In the genomic region with DNA sequence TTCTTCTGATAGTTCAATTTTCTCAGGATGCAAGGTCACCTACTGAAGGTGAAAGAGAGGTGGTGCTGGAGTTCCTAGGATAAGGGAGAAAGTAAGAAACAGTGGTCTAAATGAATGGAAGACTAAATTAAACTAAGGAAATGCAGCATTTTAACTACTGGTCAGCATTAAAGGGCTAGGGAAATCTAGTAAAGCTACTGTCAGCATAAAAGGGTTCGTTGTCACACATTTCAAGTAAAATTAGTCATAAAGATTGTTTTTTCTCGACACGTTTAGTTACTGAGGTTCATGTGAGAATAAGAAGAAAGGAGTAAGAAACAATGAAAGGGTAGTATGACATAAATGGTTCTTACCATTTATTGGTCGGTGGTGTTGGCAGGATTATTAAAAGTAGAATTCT, we compare ENCODE assay signal across 19 cellular contexts. TPM values are rescaled to one million over a fixed set of nuclear protein-coding genes. Genes with fewer than 3 reads are reported as not detected.
A peak's percentile ranks its signal among the peaks of the same experiment; 100 is the strongest.
DNase-seq lines count a peak whose midpoint lies in the region; ATAC-seq, FAIRE-seq and TF ChIP-seq lines count a peak whose summit lies in the region.
"Had no signal": no experiment of that assay in that cellular context is flagged by ENCODE, and none has a peak within 500 bp of the region (broad histone marks: within the 10 kb centered on the region; RNA-seq: fewer than 3 reads in every experiment).

No MANE protein-coding gene starts in this region.

- no peak for FAIRE-seq in HepG2 (lab: Jason Lieb, UNC)
- FAIRE-seq in K562 (lab: Jason Lieb, UNC) = no peak
- FAIRE-seq: G401.6, GM18507, H54 had no signal

- no peak overlapping the region for H2AK5ac ChIP-seq in IMR-90 (ENCODE audit: low read depth, low read length)

- dilution Hi-C loops in IMR-90 (cut with HindIII; ENCODE audit: low sequenced_read_pairs, unreplicated experiment) = no loop called here

- H4K20me1 ChIP-seq in HepG2 (ENCODE audit: insufficient read depth, low read length) = no peaks in the 10 kb centered on the region
- no peaks in the 10 kb centered on the region for H4K20me1 ChIP-seq in IMR-90 (ENCODE audit: insufficient read depth, low read length)
- no peaks in the 10 kb centered on the region for H4K20me1 ChIP-seq in K562 (replicated peaks; ENCODE audit: control insufficient read depth, insufficient read depth, low read length)
- H4K20me1 ChIP-seq: BLaER1 had no signal

- H2BK5ac ChIP-seq in IMR-90 (ENCODE audit: low read depth, low read length, poor library complexity, severe bottlenecking) = no peak overlapping the region

- WGBS in HepG2 (ENCODE audit: low lambda C conversion rate) = 97% methylated on average over 4 of the region's 4 CpGs
- WGBS in right lobe of liver (ENCODE audit: insufficient coverage, low coverage, low lambda C conversion rate, missing lambda C conversion rate) = 86% methylated on average over 4 of the region's 4 CpGs
- WGBS in IMR-90 (ENCODE audit: extremely low coverage in 2 of 2, insufficient read length in 1 of 2), 2 experiments = no CpG with 5 or more reads among the region's 4 CpGs
- 93% methylated on average over 4 of the region's 4 CpGs for WGBS in K562 (ENCODE audit: insufficient coverage, low coverage, missing lambda C conversion rate)

- H2AFZ ChIP-seq in HepG2 (ENCODE audit: low read length) (no peak overlapping the region), IMR-90 (replicated peaks; ENCODE audit: low read length, poor library complexity) (no peak overlapping the region), K562 (ENCODE audit: low read depth, low read length) (no peak overlapping the region)

- H4K91ac ChIP-seq in IMR-90 (ENCODE audit: insufficient read depth, low read depth, low read length) = no peak overlapping the region

- H2BK20ac ChIP-seq in IMR-90 (ENCODE audit: low read depth, low read length) = no peak overlapping the region

- CTCF ChIA-PET in HepG2 (lab: Yijun Ruan, JAX; ENCODE audit: low intra/inter-chr PET ratio, low total read pairs) = no interaction called here
- CTCF ChIA-PET in IMR-90 (lab: Yijun Ruan, JAX) = no interaction called here
- CTCF ChIA-PET in K562 (lab: Yijun Ruan, JAX; ENCODE audit: low intra/inter-chr PET ratio) = no interaction called here

- H3K4me2 ChIP-seq in HepG2 (ENCODE audit: low read depth, low read length) (no peak overlapping the region), IMR-90 (ENCODE audit: low read depth, low read length) (no peak overlapping the region), K562 (ENCODE audit: insufficient read depth, low read length) (no peak overlapping the region)
- H3K4me2 ChIP-seq: BLaER1 had no signal

- no peak overlapping the region for H2BK15ac ChIP-seq in IMR-90 (ENCODE audit: low read depth, low read length)

- H3K56ac ChIP-seq in IMR-90 (ENCODE audit: extremely low read depth, insufficient read depth, low read length) = no peak overlapping the region

- DNase-seq in HepG2 (ENCODE audit: low spot score) = no peak
- DNase-seq in right lobe of liver = no peak
- DNase-seq in IMR-90 = no peak
- DNase-seq in K562 (ENCODE audit: extremely low read depth in 1 of 4, low spot score in 3 of 4) = no peak
- no peak for DNase-seq in NCI-H2081 treated with DMSO at 0.1 percent for 48 hours (lab: John Stamatoyannopoulos, UW)
- DNase-seq in activated effector memory CD4-positive, alpha-beta T cell treated with Interleukin-2 at 50 U/mL for 16 hours = no peak
- DNase-seq: Caco-2; CD4-positive, CD25-positive, alpha-beta regulatory T cell; CD8-positive, alpha-beta T cell; DMS153; DND-41; GOT3; HFFc6 had no signal

- intact Hi-C loops in HepG2 (cut with micrococcal nuclease; ENCODE audit: unreplicated experiment) (no loop called here), right lobe of liver (cut with DNase I) (no loop called here), IMR-90 (cut with micrococcal nuclease) (no loop called here), K562 (cut with micrococcal nuclease) (no loop called here)

- no peak overlapping the region for H3K18ac ChIP-seq in IMR-90 (ENCODE audit: low read depth, low read length)

- in situ Hi-C loops in HepG2 (cut with HindIII; ENCODE audit: extremely low pct_ligation_motif_present, low pct_unique_long_range_greater_than_20kb) = no loop called here
- in situ Hi-C loops in IMR-90 (cut with MboI; ENCODE audit: low sequenced_read_pairs) = no loop called here
- in situ Hi-C loops in K562 (cut with MboI) = no loop called here

- no peak overlapping the region for H3K23ac ChIP-seq in IMR-90 (ENCODE audit: low read depth, low read length)

- H3K9me3 ChIP-seq in HepG2 (ENCODE audit: low read length) (no peaks in the 10 kb centered on the region), right lobe of liver (no peaks in the 10 kb centered on the region), IMR-90 (ENCODE audit: control insufficient read depth, insufficient read depth, low read length) (no peaks in the 10 kb centered on the region), K562 (replicated peaks; ENCODE audit: control insufficient read depth, insufficient read depth, low read depth, low read length) (no peaks in the 10 kb centered on the region)
- H3K9me3 ChIP-seq: BLaER1, Caco-2, HAP-1 had no signal

- ATAC-seq in HepG2 (no peak), right lobe of liver (no peak), IMR-90 (ENCODE audit: low read depth) (no peak), K562 (no peak; the same call in 2 of the 3 replicates)
- ATAC-seq: CD8-positive, alpha-beta T cell had no signal

- TF ChIP-seq EP300 in HepG2 (IDR thresholded peaks at IDR 0.05; ENCODE audit: low read depth in 2 of 2, low read length in 2 of 2) (no peak), HepG2 (CRISPR knock-in tag; IDR thresholded peaks at IDR 0.05; ENCODE audit: borderline replicate concordance) (no peak), K562 (IDR thresholded peaks at IDR 0.05; ENCODE audit: low read length) (no peak)

- POLR2A ChIA-PET in HepG2 (lab: Yijun Ruan, JAX) (no interaction called here), IMR-90 (lab: Charles Lee; ENCODE audit: unreplicated experiment) (no interaction called here), K562 (lab: Yijun Ruan, JAX) (interaction anchor here (1.6 kb wide), 1 partner anchor 8 kb away, joined by 7 read pairs; no protein-coding TSS in a partner anchor)

- TF ChIP-seq CTCF in HepG2 (CRISPR knock-in tag; IDR thresholded peaks at IDR 0.05) = no peak
- TF ChIP-seq CTCF in right lobe of liver (IDR thresholded peaks at IDR 0.05) = no peak
- TF ChIP-seq CTCF in IMR-90 (conservative IDR thresholded peaks at IDR 0.05; ENCODE audit: low read depth, low read length) = no peak
- no peak for TF ChIP-seq CTCF in K562 (IDR thresholded peaks at IDR 0.05 in 2 of 3, conservative IDR thresholded peaks at IDR 0.05 in 1 of 3; ENCODE audit: insufficient read depth in 2 of 3, low read depth in 1 of 3, low read length in 3 of 3)

- TF ChIP-seq RAD21 in HepG2 (CRISPR knock-in tag; IDR thresholded peaks at IDR 0.05) (no peak), IMR-90 (IDR thresholded peaks at IDR 0.05; ENCODE audit: low read length) (no peak), K562 (CRISPR knock-in tag; conservative IDR thresholded peaks at IDR 0.05 in 1 of 2, IDR thresholded peaks at IDR 0.05 in 1 of 2) (no peak)

- H4K8ac ChIP-seq in IMR-90 (ENCODE audit: low read depth in 2 of 2, low read length in 2 of 2) = no peak overlapping the region

- no peak overlapping the region for H4K5ac ChIP-seq in IMR-90 (ENCODE audit: low read depth, low read length)

- H3K14ac ChIP-seq in IMR-90 (replicated peaks; ENCODE audit: low read depth, low read length) = no peak overlapping the region

- no peak for TF ChIP-seq POLR2A in HepG2 (IDR thresholded peaks at IDR 0.05; ENCODE audit: insufficient read depth in 1 of 2, low read depth in 2 of 2, low read length in 2 of 2)
- TF ChIP-seq POLR2A in right lobe of liver (IDR thresholded peaks at IDR 0.05) = no peak
- no peak for TF ChIP-seq POLR2A in IMR-90 (IDR thresholded peaks at IDR 0.05; ENCODE audit: low read depth, low read length)
- no peak for TF ChIP-seq POLR2A in K562 (conservative IDR thresholded peaks at IDR 0.05)

- H3K27ac ChIP-seq in HepG2 (ENCODE audit: extremely low read length, insufficient read depth, low read length) (no peak overlapping the region), right lobe of liver (no peak overlapping the region), IMR-90 (ENCODE audit: insufficient read depth, low read length) (no peak overlapping the region), K562 (ENCODE audit: extremely low read depth, low read depth, low read length) (no peak overlapping the region)
- H3K27ac ChIP-seq: BLaER1, C4-2B had no signal

- H3K4me3 ChIP-seq in HepG2 (replicated peaks in 1 of 3; ENCODE audit: insufficient read depth in 1 of 3, low read depth in 2 of 3, low read length in 3 of 3) = no peak overlapping the region
- H3K4me3 ChIP-seq in right lobe of liver = no peak overlapping the region
- H3K4me3 ChIP-seq in IMR-90 (ENCODE audit: insufficient read depth, low read depth, low read length) = no peak overlapping the region
- no peak overlapping the region for H3K4me3 ChIP-seq in K562
- H3K4me3 ChIP-seq: BLaER1, HAP-1 had no signal

- H3K9ac ChIP-seq in HepG2 (ENCODE audit: insufficient read depth, low read depth, low read length) (no peak overlapping the region), IMR-90 (ENCODE audit: low read depth, low read length) (no peak overlapping the region), K562 (ENCODE audit: insufficient read depth in 1 of 2, low read depth in 2 of 2, low read length in 2 of 2) (no peak overlapping the region)
- H3K9ac ChIP-seq: BLaER1 had no signal

- H2AK9ac ChIP-seq in IMR-90 (replicated peaks; ENCODE audit: low read depth, low read length, poor library complexity) = no peak overlapping the region

- H3K4ac ChIP-seq in IMR-90 (ENCODE audit: low read depth, low read length) = no peak overlapping the region

- H3K36me3 ChIP-seq in HepG2 (replicated peaks in 1 of 2; ENCODE audit: control insufficient read depth in 1 of 2, insufficient read depth in 2 of 2, low read length in 2 of 2) (peaks cover 10 to 51% of the 10 kb centered on the region in 2 experiments), right lobe of liver (peaks cover 0 to 35% (median 9%) of the 10 kb centered on the region in 4 donors), IMR-90 (ENCODE audit: control insufficient read depth, insufficient read depth, low read length) (peaks cover 28% of the 10 kb centered on the region), K562 (ENCODE audit: control insufficient read depth, insufficient read depth, low read length) (peaks cover 69% of the 10 kb centered on the region)

- H3K4me1 ChIP-seq in HepG2 (ENCODE audit: insufficient read depth, low read length) (peaks cover 7% of the 10 kb centered on the region), right lobe of liver (peaks cover 0 to 10% (median 2%) of the 10 kb centered on the region in 4 donors), IMR-90 (ENCODE audit: control insufficient read depth, insufficient read depth, low read length) (no peaks in the 10 kb centered on the region), K562 (replicated peaks in 1 of 2; ENCODE audit: control insufficient read depth in 2 of 2, insufficient read depth in 2 of 2, low read length in 2 of 2) (peaks cover 0 to 4% of the 10 kb centered on the region in 2 experiments; a peak in 2 of 5 replicates)
- H3K4me1 ChIP-seq: BLaER1 had no signal

- H3K79me1 ChIP-seq in IMR-90 (ENCODE audit: low read depth in 1 of 2, low read length in 2 of 2) = peaks cover 0 to 4% of the 10 kb centered on the region in 2 experiments; a peak in 2 of 4 replicates

- no peaks in the 10 kb centered on the region for H3K9me1 ChIP-seq in IMR-90 (ENCODE audit: insufficient read depth, low read length)
- H3K9me1 ChIP-seq in K562 (ENCODE audit: control insufficient read depth, insufficient read depth, low read length) = no peaks in the 10 kb centered on the region

- no peaks in the 10 kb centered on the region for H3K27me3 ChIP-seq in HepG2 (ENCODE audit: control insufficient read depth in 1 of 2, insufficient read depth in 2 of 2, low read length in 2 of 2)
- no peaks in the 10 kb centered on the region for H3K27me3 ChIP-seq in right lobe of liver
- no peaks in the 10 kb centered on the region for H3K27me3 ChIP-seq in IMR-90 (ENCODE audit: control insufficient read depth, insufficient read depth, low read length)
- H3K27me3 ChIP-seq in K562 (ENCODE audit: control insufficient read depth in 2 of 2, insufficient read depth in 2 of 2, low read length in 2 of 2) = no peaks in the 10 kb centered on the region
- H3K27me3 ChIP-seq: BLaER1 had no signal

- H3K79me2 ChIP-seq in HepG2 (ENCODE audit: insufficient read depth, low read length) (peaks cover 2% of the 10 kb centered on the region), K562 (ENCODE audit: control insufficient read depth, insufficient read depth, low read length) (peaks cover under 1% of the 10 kb centered on the region; the same call in 1 of the 3 replicates)

- no peak overlapping the region for H2BK120ac ChIP-seq in IMR-90 (ENCODE audit: low read depth, low read length)

- BruUV-seq in HepG2 (replicated peaks; lab: Mats Ljungman, UMichigan) = TSS peak; percentile 15
- no TSS peak for BruUV-seq in IMR-90 (replicated peaks; lab: Mats Ljungman, UMichigan)
- BruUV-seq in K562 (replicated peaks; lab: Mats Ljungman, UMichigan) = no TSS peak

RNA-seq across cellular contexts. Expression of a gene that starts 40.0 kb away (rescaled TPM):
- 21.3 and 25.3 TPM in 2 replicates for total RNA-seq in HepG2 (2016; rRNA removed; fragmentation: Illumina TruSeq; extraction: Trizol)
- 2.5 and 3.1 TPM in 2 replicates for total RNA-seq in HepG2 (2016; cell fraction: cytosol; rRNA removed; fragmentation: Illumina TruSeq; extraction: Trizol; ENCODE audit: low read depth)
- total RNA-seq in HepG2 (2016; cell fraction: insoluble cytoplasmic fraction; rRNA removed; fragmentation: Illumina TruSeq; extraction: Trizol) = 20.2 and 26.8 TPM in 2 replicates
- total RNA-seq in HepG2 (2016; cell fraction: membrane; rRNA removed; fragmentation: Illumina TruSeq; extraction: Trizol) = 12.7 and 12.9 TPM in 2 replicates
- 12.2 and 16.7 TPM in 2 replicates for total RNA-seq in HepG2 (2016; cell fraction: nucleus; rRNA removed; fragmentation: Illumina TruSeq; extraction: Trizol)
- 8.7 and 9.5 TPM in 2 replicates for polyA plus RNA-seq in HepG2 (2011; rRNA removed)
- 8.8 and 11.9 TPM in 2 replicates for polyA plus RNA-seq in HepG2 (2011; cell fraction: cytosol; rRNA removed)
- 5.7 and 8.2 TPM in 2 replicates for polyA plus RNA-seq in HepG2 (2011; cell fraction: nucleus; rRNA removed)
- 7.1 and 8.2 TPM in 2 replicates for polyA plus RNA-seq in HepG2 (2012)
- polyA plus RNA-seq in HepG2 (2016; cell fraction: cytosol; fragmentation: Illumina TruSeq; extraction: Trizol; ENCODE audit: low read depth) = 2.7 TPM in 2 replicates
- 17.2 and 20.1 TPM in 2 replicates for polyA plus RNA-seq in HepG2 (2016; cell fraction: insoluble cytoplasmic fraction; fragmentation: Illumina TruSeq; extraction: Trizol; ENCODE audit: low read depth)
- polyA plus RNA-seq in HepG2 (2016; cell fraction: membrane; fragmentation: Illumina TruSeq; extraction: Trizol; ENCODE audit: low read depth) = 6.7 and 7.6 TPM in 2 replicates
- polyA plus RNA-seq in HepG2 (2016; cell fraction: nucleus; fragmentation: Illumina TruSeq; extraction: Trizol; ENCODE audit: insufficient read depth, low read depth) = 18.8 and 21.2 TPM in 2 replicates
- 16.2 and 35.9 TPM in 2 replicates for polyA minus RNA-seq in HepG2 (2011; rRNA and poly(A)+ RNA removed; ENCODE audit: low replicate concordance)
- 13.8 and 16.8 TPM in 2 replicates for polyA minus RNA-seq in HepG2 (2011; cell fraction: cytosol; rRNA and poly(A)+ RNA removed)
- polyA minus RNA-seq in HepG2 (2011; cell fraction: nucleus; rRNA and poly(A)+ RNA removed) = 5.5 and 7.3 TPM in 2 replicates
- 10 to 100 TPM; 12.4 to 28.9 (median 17.0) TPM for total RNA-seq in right lobe of liver
- 20.6 and 22.0 TPM in 2 replicates for total RNA-seq in IMR-90 (2012; rRNA removed)
- polyA plus RNA-seq in IMR-90 (2012; rRNA removed) = 6.0 and 8.0 TPM in 2 replicates
- 4.1 and 7.9 TPM in 2 replicates for polyA plus RNA-seq in IMR-90 (2012; cell fraction: cytosol; rRNA removed)
- polyA plus RNA-seq in IMR-90 (2012; cell fraction: nucleus; rRNA removed; ENCODE audit: low replicate concordance) = 6.7 and 15.3 TPM in 2 replicates
- total RNA-seq in K562 (2011; cell fraction: chromatin; rRNA removed; ENCODE audit: low replicate concordance) = 7.3 and 10.1 TPM in 2 replicates
- total RNA-seq in K562 (2011; cell fraction: nucleolus; rRNA removed) = 12.2 and 14.5 TPM in 2 replicates
- total RNA-seq in K562 (2011; cell fraction: nucleoplasm; rRNA removed) = 12.0 and 13.0 TPM in 2 replicates
- 17.3 and 19.8 TPM in 2 replicates for total RNA-seq in K562 (2014; rRNA removed)
- 14.7 and 17.0 TPM in 2 replicates for total RNA-seq in K562 (2014; rRNA removed; fragmentation: Illumina TruSeq; extraction: Trizol)
- 13.3 and 13.6 TPM in 2 replicates for total RNA-seq in K562 (2015; rRNA removed; fragmentation: Illumina TruSeq; extraction: Trizol)
- total RNA-seq in K562 (2021) = 15.3 and 17.5 TPM in 2 replicates
- polyA plus RNA-seq in K562 (2011; rRNA removed) = 21.3 and 24.2 TPM in 2 replicates
- polyA plus RNA-seq in K562 (2011; cell fraction: cytosol; rRNA removed) = 22.9 and 27.6 TPM in 2 replicates
- 11.8 and 14.8 TPM in 2 replicates for polyA plus RNA-seq in K562 (2011; cell fraction: nucleus; rRNA removed)
- polyA plus RNA-seq in K562 (2012) = 9.5 and 14.0 TPM in 2 replicates
- polyA plus RNA-seq in K562 (2014; fragmentation: Illumina TruSeq; extraction: Trizol) = 10.1 and 12.5 TPM in 2 replicates
- polyA plus RNA-seq in K562 (2014; fragmentation: Nextera tagmentation; extraction: Ambion mirVana) = 1 to 10 TPM; 7.0 to 7.2 TPM
- 15.4 and 16.7 TPM in 2 replicates for polyA plus RNA-seq in K562 (2014; rRNA removed)
- polyA minus RNA-seq in K562 (2011; rRNA and poly(A)+ RNA removed) = 30.4 and 33.5 TPM in 2 replicates
- polyA minus RNA-seq in K562 (2011; cell fraction: cytosol; rRNA and poly(A)+ RNA removed) = 15.7 and 25.2 TPM in 2 replicates
- polyA minus RNA-seq in K562 (2011; cell fraction: nucleus; rRNA and poly(A)+ RNA removed) = 9.0 and 11.3 TPM in 2 replicates
